Comparison of ENCODE assay signal across 19 cellular contexts in the genomic region with DNA sequence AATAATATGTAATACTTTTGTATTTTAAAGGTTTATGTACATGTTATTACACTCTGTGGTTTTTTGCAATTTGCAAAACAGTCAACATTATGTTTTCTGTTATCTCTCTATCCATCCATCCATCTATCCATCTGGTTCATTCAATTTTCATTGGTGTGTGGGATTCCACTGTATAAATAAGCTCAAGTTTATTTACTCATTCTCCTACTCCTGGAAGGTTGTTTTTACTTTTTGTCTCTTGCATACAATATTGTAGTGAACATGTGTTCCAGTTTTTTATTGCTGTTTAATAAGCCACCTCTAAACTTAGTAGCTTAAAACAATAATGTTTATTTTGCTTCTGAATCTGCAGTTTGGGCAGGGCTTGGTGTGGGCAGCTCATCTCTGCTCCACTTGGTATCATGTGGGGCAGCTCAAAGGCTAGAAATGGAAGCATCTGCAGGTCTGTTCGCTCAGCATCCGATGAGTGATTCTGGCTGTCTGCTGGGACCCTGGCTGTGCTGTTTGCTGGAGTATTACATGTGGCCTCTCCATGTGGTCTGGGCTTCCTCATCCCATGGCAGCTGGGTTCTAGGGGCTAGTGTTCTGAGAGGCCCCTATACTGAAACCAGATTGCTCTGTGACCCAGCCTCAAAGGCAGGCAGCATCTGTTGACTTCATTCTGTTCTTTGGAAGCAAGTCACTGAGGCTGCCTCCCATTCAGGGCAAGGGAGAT. TPM values are rescaled to one million over a fixed set of nuclear protein-coding genes. Genes with fewer than 3 reads are reported as not detected.
DNase-seq lines count a peak whose midpoint lies in the region; FAIRE-seq and TF ChIP-seq lines count a peak whose summit lies in the region.
"Had no signal": no experiment of that assay in that cellular context is flagged by ENCODE, and none has a peak within 500 bp of the region (broad histone marks: within the 10 kb centered on the region; RNA-seq: fewer than 3 reads in every experiment).

No MANE protein-coding gene starts in this region.

- H3K4me3 Mint-ChIP-seq in chondrocyte (ENCODE audit: unreplicated experiment), result no peak overlapping the region
- no peak overlapping the region for H3K4me3 Mint-ChIP-seq in osteocyte (ENCODE audit: unreplicated experiment)
- H3K4me3 Mint-ChIP-seq: B cell; CD4-positive, alpha-beta memory T cell; GM23338 had no signal

- H3K4me3 ChIP-seq in HEK293 (ENCODE audit: low read depth, low read length) (no peak overlapping the region), testis (no peak overlapping the region)
- H3K4me3 ChIP-seq: GM23338, SJSA1 had no signal

- no peaks in the 10 kb centered on the region for H3K27me3 ChIP-seq in testis
- H3K27me3 ChIP-seq: SJSA1 had no signal

- H3K27me3 Mint-ChIP-seq in chondrocyte (ENCODE audit: low read depth), result no peaks in the 10 kb centered on the region
- H3K27me3 Mint-ChIP-seq in osteocyte (ENCODE audit: unreplicated experiment), result no peaks in the 10 kb centered on the region
- H3K27me3 Mint-ChIP-seq: B cell; CD4-positive, alpha-beta memory T cell had no signal

- no peak for TF ChIP-seq CTCF in HEK293 (tag by site-specific recombination; IDR thresholded peaks at IDR 0.05)
- TF ChIP-seq CTCF in chondrocyte (IDR thresholded peaks at IDR 0.05), result no peak
- no peak for TF ChIP-seq CTCF in osteocyte (IDR thresholded peaks at IDR 0.05)
- no peak for TF ChIP-seq CTCF in testis (IDR thresholded peaks at IDR 0.05)

- no peak for TF ChIP-seq POLR2A in testis (IDR thresholded peaks at IDR 0.05)

- DNase-seq in NCI-H2171 (lab: John Stamatoyannopoulos, UW) (peak; percentile 33), chondrocyte (ENCODE audit: low spot score) (no peak), osteocyte (ENCODE audit: extremely low spot score, unreplicated experiment) (no peak), DMS53 treated with DMSO at 0.1 percent for 48 hours (lab: John Stamatoyannopoulos, UW; ENCODE audit: unreplicated experiment) (no peak), testis (no peak), frontal cortex (ENCODE audit: low spot score in 2 of 2) (no peak)
- DNase-seq: CD4-positive, alpha-beta memory T cell; NCI-H1092; NCI-H146; NCI-H748 treated with DMSO at 0.1 percent for 48 hours; OCI-M1 had no signal

- CTCF ChIA-PET in HEK293 (lab: Yijun Ruan, JAX), result interaction anchor here (0.6 to 2.9 kb wide), 8 partner anchors 15 to 472 kb away, joined by 3 to 21 read pairs (median 4); no protein-coding TSS in a partner anchor

- H3K9me3 ChIP-seq in HEK293 (ENCODE audit: control insufficient read depth, insufficient read depth, low read depth, low read length) (no peaks in the 10 kb centered on the region), testis (no peaks in the 10 kb centered on the region)
- H3K9me3 ChIP-seq: SJSA1 had no signal

- H3K4me1 ChIP-seq in HEK293 (ENCODE audit: control insufficient read depth, insufficient read depth, low read length) (no peaks in the 10 kb centered on the region; the same call in 1 of the 2 replicates), testis (no peaks in the 10 kb centered on the region)

- POLR2A ChIA-PET in HEK293 (lab: Yijun Ruan, JAX), result no interaction called here

- FAIRE-seq in frontal cortex (lab: Jason Lieb, UNC), result no peak
- FAIRE-seq: D721Med, GM12892, HepG2 had no signal

- H3K36me3 ChIP-seq in HEK293 (ENCODE audit: control insufficient read depth in 2 of 2, insufficient read depth in 1 of 2, low read length in 2 of 2), result no peaks in the 10 kb centered on the region
- H3K36me3 ChIP-seq in testis (ENCODE audit: low read depth, missing control alignments), result no peaks in the 10 kb centered on the region
- H3K36me3 ChIP-seq: SJSA1 had no signal

- peaks cover 2% of the 10 kb centered on the region for H3K36me3 Mint-ChIP-seq in chondrocyte (ENCODE audit: low read depth)
- H3K36me3 Mint-ChIP-seq in osteocyte (ENCODE audit: unreplicated experiment), result no peaks in the 10 kb centered on the region

- intact Hi-C loops in testis (cut with DNase I; ENCODE audit: low total_unique reads), result no loop called here

- H3K27ac Mint-ChIP-seq in chondrocyte (ENCODE audit: unreplicated experiment) (peak overlapping the region; percentile 84), osteocyte (ENCODE audit: unreplicated experiment) (peak overlapping the region; percentile 81)
- H3K27ac Mint-ChIP-seq: B cell, GM23338 had no signal

- H3K27ac ChIP-seq in HEK293 (ENCODE audit: extremely low read depth, low read depth, low read length), result no peak overlapping the region
- no peak overlapping the region for H3K27ac ChIP-seq in testis
- H3K27ac ChIP-seq: KMS-11, SJSA1 had no signal

- H3K4me1 Mint-ChIP-seq in chondrocyte (ENCODE audit: low read depth), result peaks cover 59% of the 10 kb centered on the region
- peaks cover 54% of the 10 kb centered on the region for H3K4me1 Mint-ChIP-seq in osteocyte (ENCODE audit: unreplicated experiment)

- H3K9me3 Mint-ChIP-seq in chondrocyte (ENCODE audit: low read depth), result no peaks in the 10 kb centered on the region
- no peaks in the 10 kb centered on the region for H3K9me3 Mint-ChIP-seq in osteocyte (ENCODE audit: unreplicated experiment)
- H3K9me3 Mint-ChIP-seq: CD4-positive, alpha-beta memory T cell had no signal

- 48 to 58% methylated on average over 2 of the region's 2 CpGs for WGBS in testis, 2 donors

TF ChIP-seq in HEK293, 187 proteins besides CTCF, POLR2A, EP300 and RAD21:
- peak; percentile 38; the same call in 1 of the 2 replicates for TF ChIP-seq ZNF146 (tag by site-specific recombination; IDR thresholded peaks at IDR 0.05)
- TF ChIP-seq, protein P1, sequence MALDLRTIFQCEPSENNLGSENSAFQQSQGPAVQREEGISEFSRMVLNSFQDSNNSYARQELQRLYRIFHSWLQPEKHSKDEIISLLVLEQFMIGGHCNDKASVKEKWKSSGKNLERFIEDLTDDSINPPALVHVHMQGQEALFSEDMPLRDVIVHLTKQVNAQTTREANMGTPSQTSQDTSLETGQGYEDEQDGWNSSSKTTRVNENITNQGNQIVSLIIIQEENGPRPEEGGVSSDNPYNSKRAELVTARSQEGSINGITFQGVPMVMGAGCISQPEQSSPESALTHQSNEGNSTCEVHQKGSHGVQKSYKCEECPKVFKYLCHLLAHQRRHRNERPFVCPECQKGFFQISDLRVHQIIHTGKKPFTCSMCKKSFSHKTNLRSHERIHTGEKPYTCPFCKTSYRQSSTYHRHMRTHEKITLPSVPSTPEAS (tag by site-specific recombination; IDR thresholded peaks at IDR 0.05), result no peak
- no peak for TF ChIP-seq FEZF1 (tag by site-specific recombination; IDR thresholded peaks at IDR 0.05)
- peak; percentile 72 for TF ChIP-seq ZIC2 (tag by site-specific recombination; IDR thresholded peaks at IDR 0.05)
- 0 out of 2 replicates have a peak, but pooled peaks have one; percentile 44 for TF ChIP-seq EGR2 (tag by site-specific recombination; IDR thresholded peaks at IDR 0.05; ENCODE audit: low read depth)
- TF ChIP-seq, protein P2, sequence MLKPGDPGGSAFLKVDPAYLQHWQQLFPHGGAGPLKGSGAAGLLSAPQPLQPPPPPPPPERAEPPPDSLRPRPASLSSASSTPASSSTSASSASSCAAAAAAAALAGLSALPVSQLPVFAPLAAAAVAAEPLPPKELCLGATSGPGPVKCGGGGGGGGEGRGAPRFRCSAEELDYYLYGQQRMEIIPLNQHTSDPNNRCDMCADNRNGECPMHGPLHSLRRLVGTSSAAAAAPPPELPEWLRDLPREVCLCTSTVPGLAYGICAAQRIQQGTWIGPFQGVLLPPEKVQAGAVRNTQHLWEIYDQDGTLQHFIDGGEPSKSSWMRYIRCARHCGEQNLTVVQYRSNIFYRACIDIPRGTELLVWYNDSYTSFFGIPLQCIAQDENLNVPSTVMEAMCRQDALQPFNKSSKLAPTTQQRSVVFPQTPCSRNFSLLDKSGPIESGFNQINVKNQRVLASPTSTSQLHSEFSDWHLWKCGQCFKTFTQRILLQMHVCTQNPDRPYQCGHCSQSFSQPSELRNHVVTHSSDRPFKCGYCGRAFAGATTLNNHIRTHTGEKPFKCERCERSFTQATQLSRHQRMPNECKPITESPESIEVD (tag by site-specific recombination; IDR thresholded peaks at IDR 0.05), result 0 out of 2 replicates have a peak, but pooled peaks have one; percentile 17
- TF ChIP-seq BCL11A (tag by site-specific recombination; IDR thresholded peaks at IDR 0.05; ENCODE audit: low read depth), result no peak
- no peak for TF ChIP-seq ZNF560 (tag by site-specific recombination; IDR thresholded peaks at IDR 0.05; ENCODE audit: borderline replicate concordance)
- TF ChIP-seq ZNF37A (tag by site-specific recombination; IDR thresholded peaks at IDR 0.05), result 0 out of 2 replicates have a peak, but pooled peaks have one; percentile 13
- TF ChIP-seq ZFHX2 (tag by site-specific recombination; conservative IDR thresholded peaks at IDR 0.05), result peak; percentile 64; the same call in 1 of the 2 replicates

RNA-seq across cellular contexts. Expression of gene WDR25, which starts 45.6 kb away (rescaled TPM):
- total RNA-seq in chondrocyte (11.4 to 15.7 TPM (median 14.5 TPM) in 3 replicates), osteocyte (15.5 and 20.0 TPM in 2 replicates), testis (10 to 100 TPM; 12.9 to 18.2 TPM), frontal cortex (15.5 TPM)
- 12.8 TPM for polyA plus RNA-seq in testis (ENCODE audit: insufficient read depth, low read depth, low replicate concordance)
